Comparison of ENCODE assay signal across 1 cellular context in the genomic region with DNA sequence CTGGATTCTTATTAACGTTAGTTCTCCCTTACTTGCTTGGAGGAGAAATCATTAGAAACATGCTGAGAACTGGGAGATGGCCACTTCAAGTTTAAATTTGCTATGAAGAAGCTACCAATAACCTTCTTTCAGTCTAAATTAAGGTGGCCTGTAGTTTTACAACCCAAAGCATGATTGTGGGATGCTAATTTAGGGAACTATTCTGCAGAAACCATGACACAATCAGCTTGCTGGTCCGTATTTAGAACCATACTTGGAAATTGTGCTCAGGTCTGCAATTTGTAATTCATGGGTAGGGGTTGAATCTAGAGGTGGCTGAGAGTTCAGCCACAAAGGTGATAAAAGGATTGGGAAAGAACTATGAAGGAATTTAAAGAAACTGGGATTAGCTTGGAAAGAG.
TF ChIP-seq lines count a peak whose summit lies in the region.

No MANE protein-coding gene starts in this region.

TF ChIP-seq in GM12878, 131 proteins besides CTCF, POLR2A, EP300 and RAD21 (continued from another document):
- TF ChIP-seq SIN3A (IDR thresholded peaks at IDR 0.05; ENCODE audit: low read depth, low read length) (no peak), MEF2A (IDR thresholded peaks at IDR 0.05; ENCODE audit: insufficient read depth, low read depth, low read length) (0 out of 2 replicates have a peak, but pooled peaks have one; percentile 66), CREM (IDR thresholded peaks at IDR 0.05; ENCODE audit: low read depth) (peak; percentile 31; the same call in 1 of the 2 replicates), HDAC6 (IDR thresholded peaks at IDR 0.05; ENCODE audit: unreplicated experiment) (no peak)
- TF ChIP-seq, protein P1, sequence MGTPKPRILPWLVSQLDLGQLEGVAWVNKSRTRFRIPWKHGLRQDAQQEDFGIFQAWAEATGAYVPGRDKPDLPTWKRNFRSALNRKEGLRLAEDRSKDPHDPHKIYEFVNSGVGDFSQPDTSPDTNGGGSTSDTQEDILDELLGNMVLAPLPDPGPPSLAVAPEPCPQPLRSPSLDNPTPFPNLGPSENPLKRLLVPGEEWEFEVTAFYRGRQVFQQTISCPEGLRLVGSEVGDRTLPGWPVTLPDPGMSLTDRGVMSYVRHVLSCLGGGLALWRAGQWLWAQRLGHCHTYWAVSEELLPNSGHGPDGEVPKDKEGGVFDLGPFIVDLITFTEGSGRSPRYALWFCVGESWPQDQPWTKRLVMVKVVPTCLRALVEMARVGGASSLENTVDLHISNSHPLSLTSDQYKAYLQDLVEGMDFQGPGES (IDR thresholded peaks at IDR 0.05), result no peak
